Comparison of ENCODE assay signal across 1 cellular context in genomic region chr2:144479138-144479537, GRCh38.
TF ChIP-seq lines count a peak whose summit lies in the region.

No MANE protein-coding gene starts in this region.

TF ChIP-seq in K562, 482 proteins besides CTCF, POLR2A, EP300 and RAD21:
- TF ChIP-seq THRA (IDR thresholded peaks at IDR 0.05) (no peak), ZNF274 (IDR thresholded peaks at IDR 0.05; ENCODE audit: borderline replicate concordance, low read depth, low read length) (no peak), TCF3 (CRISPR knock-in tag; IDR thresholded peaks at IDR 0.05) (no peak), NUFIP1 (IDR thresholded peaks at IDR 0.05; ENCODE audit: partially characterized antibody) (no peak), POLR2AphosphoS5 (IDR thresholded peaks at IDR 0.05; ENCODE audit: control insufficient read depth, insufficient read depth, low read depth, low read length) (0 out of 2 replicates have a peak, but pooled peaks have one; percentile 14), ZNF778 (CRISPR knock-in tag; IDR thresholded peaks at IDR 0.05) (no peak), PKNOX1 (IDR thresholded peaks at IDR 0.05) (no peak), ZNF589 (CRISPR knock-in tag; IDR thresholded peaks at IDR 0.05; ENCODE audit: low read depth) (no peak), ZNF584 (CRISPR knock-in tag; IDR thresholded peaks at IDR 0.05; ENCODE audit: low read depth) (no peak)
